Comparison of ENCODE assay signal across 8 cellular contexts in genomic region chr12:69238589-69239285, GRCh38. TPM values are rescaled to one million over a fixed set of nuclear protein-coding genes. Genes with fewer than 3 reads are reported as not detected.
DNase-seq lines count a peak whose midpoint lies in the region; ATAC-seq, FAIRE-seq and TF ChIP-seq lines count a peak whose summit lies in the region.

No MANE protein-coding gene starts in this region.

- no peaks in the 10 kb centered on the region for H3K27me3 ChIP-seq in mammary epithelial cell (ENCODE audit: insufficient read depth, low read length)

- no peak for ATAC-seq in natural killer cell

- peak overlapping the region; percentile 44 for H3K9ac ChIP-seq in mammary epithelial cell (ENCODE audit: insufficient read depth, low read length)

- peaks cover 12% of the 10 kb centered on the region for H3K4me1 ChIP-seq in mammary epithelial cell (ENCODE audit: insufficient read depth, low read length)

- H3K9me3 ChIP-seq in mammary epithelial cell (replicated peaks; ENCODE audit: insufficient read depth, low read length), result no peaks in the 10 kb centered on the region

- H3K27me3 Mint-ChIP-seq in natural killer cell (ENCODE audit: low read depth in 2 of 2), result no peaks in the 10 kb centered on the region

- intact Hi-C loops in mammary epithelial cell (cut with micrococcal nuclease) (loop anchor here (10.0 kb wide), 1 partner anchor 344 kb away; no protein-coding TSS in a partner anchor), natural killer cell (cut with micrococcal nuclease) (loop anchor here (1.0 kb wide), 2 partner anchors 16 to 347 kb away; partner anchors contain the start of gene CCT2)

- peak overlapping the region; percentile 84 for H3K4me2 ChIP-seq in mammary epithelial cell (ENCODE audit: insufficient read depth, low read depth, low read length)

- peak; percentile 62 to 75 for DNase-seq in NCI-H526 (lab: John Stamatoyannopoulos, UW)
- no peak for DNase-seq in NCI-H526 treated with DMSO at 0.1 percent for 48 hours (lab: John Stamatoyannopoulos, UW)
- DNase-seq in HT-29 (ENCODE audit: low spot score), result peak; percentile 7
- no peak for DNase-seq in mammary epithelial cell
- no peak for DNase-seq in natural killer cell
- DNase-seq in COLO668 (lab: John Stamatoyannopoulos, UW; ENCODE audit: unreplicated experiment), result no peak
- no peak for DNase-seq in NCI-H748 treated with DMSO at 0.1 percent for 48 hours (lab: John Stamatoyannopoulos, UW)
- DNase-seq in H54 (ENCODE audit: insufficient read length, low spot score), result no peak

- peak overlapping the region; percentile 92 for H3K4me3 Mint-ChIP-seq in natural killer cell

- FAIRE-seq in H54 (lab: Jason Lieb, UNC), result no peak

- TF ChIP-seq CTCF in mammary epithelial cell (conservative IDR thresholded peaks at IDR 0.05 in 1 of 2, IDR thresholded peaks at IDR 0.05 in 1 of 2; ENCODE audit: extremely low read depth in 1 of 2, insufficient read depth in 1 of 2, low read depth in 1 of 2, low read length in 2 of 2), result no peak
- TF ChIP-seq CTCF in natural killer cell (IDR thresholded peaks at IDR 0.05), result no peak

- CTCF ChIA-PET in mammary epithelial cell (lab: Charles Lee; ENCODE audit: low non-redundant PET), result no interaction called here

- peaks cover 7% of the 10 kb centered on the region for H4K20me1 ChIP-seq in mammary epithelial cell (ENCODE audit: insufficient read depth, low read length)

- TF ChIP-seq POLR2A in H54 (IDR thresholded peaks at IDR 0.05; ENCODE audit: low read depth, low read length), result no peak

- no peaks in the 10 kb centered on the region for H3K36me3 Mint-ChIP-seq in natural killer cell

- no peaks in the 10 kb centered on the region for H3K36me3 ChIP-seq in mammary epithelial cell (ENCODE audit: insufficient read depth, low read length)

- dilution Hi-C loops in mammary epithelial cell (cut with HindIII; ENCODE audit: low sequenced_read_pairs), result no loop called here

- peak overlapping the region; percentile 44 to 45 (median 44) for H3K4me3 ChIP-seq in mammary epithelial cell (replicated peaks in 1 of 3; ENCODE audit: insufficient read depth in 1 of 3, low read depth in 2 of 3, low read length in 3 of 3)

- H3K27ac ChIP-seq in mammary epithelial cell (ENCODE audit: insufficient read depth, low read depth, low read length), result peak overlapping the region; percentile 88

- peak overlapping the region; percentile 96 to 98 for H3K27ac Mint-ChIP-seq in natural killer cell

- H3K4me1 Mint-ChIP-seq in natural killer cell, result peaks cover 39 to 46% of the 10 kb centered on the region in 2 donors

- TSS peak; percentile 43 for BruUV-seq in mammary epithelial cell (replicated peaks; lab: Mats Ljungman, UMichigan)

- WGBS in mammary epithelial cell (ENCODE audit: low coverage, missing lambda C conversion rate), result 25% methylated on average over 12 of the region's 13 CpGs

- peak overlapping the region; percentile 91 for H2AFZ ChIP-seq in mammary epithelial cell (ENCODE audit: low read depth, low read length)

- H3K79me2 ChIP-seq in mammary epithelial cell (ENCODE audit: insufficient read depth, low read length), result peaks cover 43% of the 10 kb centered on the region

- in situ Hi-C loops in mammary epithelial cell (cut with MboI; ENCODE audit: low sequenced_read_pairs in 2 of 2), result no loop called here

- no peaks in the 10 kb centered on the region for H3K9me3 Mint-ChIP-seq in natural killer cell

RNA-seq across cellular contexts. Expression of gene CPSF6, which starts 0.6 kb away (rescaled TPM):
- 87.4 and 104 TPM in 2 replicates for total RNA-seq in HT-29 (2014; rRNA removed; shearing (Covaris generic))
- total RNA-seq in mammary epithelial cell, result 10 to 100 TPM; 21.7 to 56.7 TPM
- polyA plus RNA-seq in mammary epithelial cell, result 40.8 TPM
- polyA minus RNA-seq in mammary epithelial cell, result 38.2 TPM
- 10 to 100 TPM; 88.5 to 99.4 (median 95.4) TPM for total RNA-seq in natural killer cell

Comparison
In these comparisons a context has a peak if more than half of its experiments do, and no peak if none do; other contexts are left out.
1. DNase-seq: peak in NCI-H526 (2 of 2) and HT-29 (single experiment); none in NCI-H526 treated with DMSO at 0.1 percent for 48 hours (single experiment), mammary epithelial cell (single experiment), natural killer cell (single experiment), COLO668 (single experiment), NCI-H748 treated with DMSO at 0.1 percent for 48 hours (single experiment) and H54 (single experiment).